In genomic region chr9:73683862-73684591, GRCh38 we compare ENCODE assay signal across 8 cellular contexts.
DNase-seq lines count a peak whose midpoint lies in the region; ATAC-seq and TF ChIP-seq lines count a peak whose summit lies in the region.

No MANE protein-coding gene starts in this region.

- intact Hi-C loops in IMR-90 (cut with micrococcal nuclease), result loop anchor here (5.0 to 10.0 kb wide), 2 partner anchors 231 to 888 kb away; no protein-coding TSS in a partner anchor
- intact Hi-C loops in right lobe of liver (cut with DNase I), result no loop called here

- H3K9ac ChIP-seq in IMR-90 (ENCODE audit: low read depth, low read length), result no peak overlapping the region

- no peaks in the 10 kb centered on the region for H3K27me3 Mint-ChIP-seq in WTC11 (ENCODE audit: low read depth)
- no peaks in the 10 kb centered on the region for H3K27me3 Mint-ChIP-seq in stimulated activated naive CD8-positive, alpha-beta T cell treated with anti-CD3 and anti-CD28 coated beads, Interleukin-15, amount 100 ng/mL, for 72 hours

- no peak overlapping the region for H3K56ac ChIP-seq in IMR-90 (ENCODE audit: extremely low read depth, insufficient read depth, low read length)

- dilution Hi-C loops in IMR-90 (cut with HindIII; ENCODE audit: low sequenced_read_pairs, unreplicated experiment), result no loop called here

- DNase-seq in SIG-M5 treated with dmso at 0.1 percent for 504 hours (lab: John Stamatoyannopoulos, UW; ENCODE audit: unreplicated experiment) (peak; percentile 38), SIG-M5 (lab: John Stamatoyannopoulos, UW) (no peak), IMR-90 (no peak), WTC11 (ENCODE audit: low spot score) (no peak), right lobe of liver (no peak)
- no peak for DNase-seq in stimulated activated naive CD8-positive, alpha-beta T cell treated with anti-CD3 and anti-CD28 coated beads, Interleukin-15, amount 100 ng/mL, for 72 hours

- no peak overlapping the region for H2BK20ac ChIP-seq in IMR-90 (ENCODE audit: low read depth, low read length)

- no peak overlapping the region for H4K8ac ChIP-seq in IMR-90 (ENCODE audit: low read depth in 2 of 2, low read length in 2 of 2)

- POLR2A ChIA-PET in IMR-90 (lab: Charles Lee; ENCODE audit: unreplicated experiment) (no interaction called here), WTC11 (lab: Charles Lee) (no interaction called here)

- ATAC-seq in IMR-90 (ENCODE audit: low read depth) (no peak), WTC11 (peak; percentile 94), right lobe of liver (peak; percentile 67 to 89 (median 74)), GM21737 (IDR thresholded peaks at IDR 0.05; ENCODE audit: unreplicated experiment) (no peak), GM18505 (IDR thresholded peaks at IDR 0.05; ENCODE audit: unreplicated experiment) (no peak)
- no peak for ATAC-seq in stimulated activated naive CD8-positive, alpha-beta T cell treated with anti-CD3 and anti-CD28 coated beads, Interleukin-15, amount 100 ng/mL, for 72 hours

- H3K4me1 Mint-ChIP-seq in WTC11, result peaks cover 12% of the 10 kb centered on the region
- H3K4me1 Mint-ChIP-seq in stimulated activated naive CD8-positive, alpha-beta T cell treated with anti-CD3 and anti-CD28 coated beads, Interleukin-15, amount 100 ng/mL, for 72 hours, result no peaks in the 10 kb centered on the region

- H3K4me1 ChIP-seq in IMR-90 (ENCODE audit: control insufficient read depth, insufficient read depth, low read length) (no peaks in the 10 kb centered on the region), right lobe of liver (no peaks in the 10 kb centered on the region)

- no peak overlapping the region for H2BK5ac ChIP-seq in IMR-90 (ENCODE audit: low read depth, low read length, poor library complexity, severe bottlenecking)

- no peak overlapping the region for H3K14ac ChIP-seq in IMR-90 (replicated peaks; ENCODE audit: low read depth, low read length)

- H3K4me2 ChIP-seq in IMR-90 (ENCODE audit: low read depth, low read length), result no peak overlapping the region

- H3K9me3 ChIP-seq in IMR-90 (ENCODE audit: control insufficient read depth, insufficient read depth, low read length) (peaks cover 4% of the 10 kb centered on the region; the same call in 1 of the 2 replicates), right lobe of liver (no peaks in the 10 kb centered on the region)

- no peak overlapping the region for H2BK15ac ChIP-seq in IMR-90 (ENCODE audit: low read depth, low read length)

- in situ Hi-C loops in IMR-90 (cut with MboI; ENCODE audit: low sequenced_read_pairs), result no loop called here

- peaks cover 10% of the 10 kb centered on the region for H3K36me3 Mint-ChIP-seq in WTC11

- TF ChIP-seq POLR2A in IMR-90 (IDR thresholded peaks at IDR 0.05; ENCODE audit: low read depth, low read length) (no peak), right lobe of liver (IDR thresholded peaks at IDR 0.05) (no peak), GM18505 (IDR thresholded peaks at IDR 0.05; ENCODE audit: borderline replicate concordance, extremely low read depth, insufficient read depth, insufficient read length) (no peak)

- BruUV-seq in IMR-90 (replicated peaks; lab: Mats Ljungman, UMichigan), result no TSS peak

- no peak overlapping the region for H3K23ac ChIP-seq in IMR-90 (ENCODE audit: low read depth, low read length)

- H2AK5ac ChIP-seq in IMR-90 (ENCODE audit: low read depth, low read length), result no peak overlapping the region

- no peaks in the 10 kb centered on the region for H4K20me1 ChIP-seq in IMR-90 (ENCODE audit: insufficient read depth, low read length)

- H3K36me3 ChIP-seq in IMR-90 (ENCODE audit: control insufficient read depth, insufficient read depth, low read length) (no peaks in the 10 kb centered on the region), right lobe of liver (no peaks in the 10 kb centered on the region)

- TF ChIP-seq CTCF in IMR-90 (conservative IDR thresholded peaks at IDR 0.05; ENCODE audit: low read depth, low read length), result peak; percentile 75
- peak; percentile 52 for TF ChIP-seq CTCF in WTC11 (IDR thresholded peaks at IDR 0.05)
- TF ChIP-seq CTCF in right lobe of liver (IDR thresholded peaks at IDR 0.05), result peak; percentile 52 to 76 (median 63)

- no peak overlapping the region for H3K4me3 ChIP-seq in IMR-90 (ENCODE audit: insufficient read depth, low read depth, low read length)
- no peak overlapping the region for H3K4me3 ChIP-seq in right lobe of liver

- no peaks in the 10 kb centered on the region for H3K79me1 ChIP-seq in IMR-90 (ENCODE audit: low read depth in 1 of 2, low read length in 2 of 2)

- peaks cover 13% of the 10 kb centered on the region for H3K9me3 Mint-ChIP-seq in WTC11
- no peaks in the 10 kb centered on the region for H3K9me3 Mint-ChIP-seq in stimulated activated naive CD8-positive, alpha-beta T cell treated with anti-CD3 and anti-CD28 coated beads, Interleukin-15, amount 100 ng/mL, for 72 hours

- H3K9me1 ChIP-seq in IMR-90 (ENCODE audit: insufficient read depth, low read length), result no peaks in the 10 kb centered on the region

- H3K27ac ChIP-seq in IMR-90 (ENCODE audit: insufficient read depth, low read length), result no peak overlapping the region
- H3K27ac ChIP-seq in right lobe of liver, result no peak overlapping the region

- H2AK9ac ChIP-seq in IMR-90 (replicated peaks; ENCODE audit: low read depth, low read length, poor library complexity), result no peak overlapping the region

- no peak overlapping the region for H2BK120ac ChIP-seq in IMR-90 (ENCODE audit: low read depth, low read length)

- no peak overlapping the region for H3K4ac ChIP-seq in IMR-90 (ENCODE audit: low read depth, low read length)

- H3K18ac ChIP-seq in IMR-90 (ENCODE audit: low read depth, low read length), result no peak overlapping the region

- H4K5ac ChIP-seq in IMR-90 (ENCODE audit: low read depth, low read length), result no peak overlapping the region

- H4K91ac ChIP-seq in IMR-90 (ENCODE audit: insufficient read depth, low read depth, low read length), result no peak overlapping the region

- H3K27me3 ChIP-seq in IMR-90 (ENCODE audit: control insufficient read depth, insufficient read depth, low read length) (no peaks in the 10 kb centered on the region), right lobe of liver (no peaks in the 10 kb centered on the region)

- H3K27ac Mint-ChIP-seq in WTC11, result peak overlapping the region; percentile 60; the same call in 1 of the 2 replicates
- no peak overlapping the region for H3K27ac Mint-ChIP-seq in stimulated activated naive CD8-positive, alpha-beta T cell treated with anti-CD3 and anti-CD28 coated beads, Interleukin-15, amount 100 ng/mL, for 72 hours

- no peak overlapping the region for H3K4me3 Mint-ChIP-seq in WTC11
- H3K4me3 Mint-ChIP-seq in stimulated activated naive CD8-positive, alpha-beta T cell treated with anti-CD3 and anti-CD28 coated beads, Interleukin-15, amount 100 ng/mL, for 72 hours, result no peak overlapping the region

- H2AFZ ChIP-seq in IMR-90 (replicated peaks; ENCODE audit: low read length, poor library complexity), result peak overlapping the region; percentile 63

- TF ChIP-seq RAD21 in IMR-90 (IDR thresholded peaks at IDR 0.05; ENCODE audit: low read length), result peak; percentile 79

- CTCF ChIA-PET in IMR-90 (lab: Yijun Ruan, JAX) (no interaction called here), WTC11 (lab: Charles Lee) (interaction anchor here (1.0 to 1.4 kb wide), 8 partner anchors 320 to 928 kb away, joined by 3 to 10 read pairs (median 5); no protein-coding TSS in a partner anchor)

TF ChIP-seq in IMR-90, 13 proteins besides CTCF, POLR2A, EP300 and RAD21:
- TF ChIP-seq SMC3 (IDR thresholded peaks at IDR 0.05; ENCODE audit: low read depth, low read length) (peak; percentile 63), BHLHE40 (IDR thresholded peaks at IDR 0.05; ENCODE audit: low read depth, low read length) (no peak)

TF ChIP-seq in WTC11, 78 proteins besides CTCF, POLR2A, EP300 and RAD21:
- TF ChIP-seq AFF4 (CRISPR knock-in tag; IDR thresholded peaks at IDR 0.05; ENCODE audit: borderline replicate concordance), result no peak

Comparison
In these comparisons a context has a peak if more than half of its experiments do, and no peak if none do; other contexts are left out.
1. ATAC-seq: peak in WTC11 (single experiment) and right lobe of liver (4 of 4); none in IMR-90 (single experiment), stimulated activated naive CD8-positive, alpha-beta T cell treated with anti-CD3 and anti-CD28 coated beads, Interleukin-15, amount 100 ng/mL, for 72 hours (single experiment), GM21737 (single experiment) and GM18505 (single experiment).
2. Peak in every context shown above with its lines, with median percentiles within 50 percentile points of each other: CTCF ChIP-seq.